8 cellular contexts compared by ENCODE assay signal in genomic region chr10:80460399-80461207, GRCh38. TPM values are rescaled to one million over a fixed set of nuclear protein-coding genes. Genes with fewer than 3 reads are reported as not detected.
A peak's percentile ranks its signal among the peaks of the same experiment; 100 is the strongest.
DNase-seq lines count a peak whose midpoint lies in the region; ATAC-seq and TF ChIP-seq lines count a peak whose summit lies in the region.

No MANE protein-coding gene starts in this region.

- peak overlapping the region; percentile 87 for H3K4me3 ChIP-seq in lower lobe of right lung
- H3K4me3 ChIP-seq in transverse colon = peak overlapping the region in 1 of 4 donors; percentile 13

- peaks cover 16% of the 10 kb centered on the region for H3K36me3 ChIP-seq in lower lobe of right lung
- H3K36me3 ChIP-seq in transverse colon = no peaks in the 10 kb centered on the region

- TF ChIP-seq CTCF in lower lobe of right lung (IDR thresholded peaks at IDR 0.05) (no peak), transverse colon (IDR thresholded peaks at IDR 0.05) (no peak)

- TF ChIP-seq EP300 in transverse colon (IDR thresholded peaks at IDR 0.05; ENCODE audit: low read depth) = no peak

- H3K27ac ChIP-seq in cingulate gyrus (ENCODE audit: low read depth, low read length) = peak overlapping the region; percentile 79
- peak overlapping the region; percentile 81 for H3K27ac ChIP-seq in lower lobe of right lung
- H3K27ac ChIP-seq in transverse colon = peak overlapping the region; percentile 84 to 100 (median 85)

- in situ Hi-C loops in transverse colon (cut with MboI; ENCODE audit: low pct_ligation_motif_present in 1 of 4, low pct_unique_long_range_greater_than_20kb in 1 of 4, low sequenced_read_pairs in 3 of 4) (no loop called here), ACHN (cut with HindIII; ENCODE audit: low pct_ligation_motif_present, low pct_unique_long_range_greater_than_20kb, low sequenced_read_pairs) (no loop called here)

- H3K4me1 ChIP-seq in lower lobe of right lung = peaks cover 100% of the 10 kb centered on the region
- H3K4me1 ChIP-seq in transverse colon = peaks cover 80 to 100% (median 97%) of the 10 kb centered on the region in 4 donors

- TF ChIP-seq POLR2A in transverse colon (IDR thresholded peaks at IDR 0.05) = peak; percentile 60

- intact Hi-C loops in lower lobe of right lung (cut with DNase I) (no loop called here), transverse colon (cut with DNase I; ENCODE audit: low total_unique reads) (no loop called here)

- ATAC-seq in lower lobe of right lung = peak; percentile 83 to 88

- peak; percentile 64 for DNase-seq in DMS 273 (lab: John Stamatoyannopoulos, UW; ENCODE audit: unreplicated experiment)
- no peak for DNase-seq in DMS 273 treated with DMSO at 0.1 percent for 48 hours (lab: John Stamatoyannopoulos, UW)
- peak; percentile 64 for DNase-seq in NCI-H345 treated with DMSO at 0.1 percent for 48 hours (lab: John Stamatoyannopoulos, UW; ENCODE audit: unreplicated experiment)
- DNase-seq in lower lobe of right lung = peak; percentile 82
- peak; percentile 87 for DNase-seq in transverse colon
- DNase-seq in ACHN = no peak
- no peak for DNase-seq in stimulated activated CD4-positive, alpha-beta T cell treated with anti-CD3 and anti-CD28 coated beads, Interleukin-2, amount 100 ng/mL, for 24 hours

- 20 to 41% methylated on average over 1 to 6 of the region's 6 CpGs for WGBS in transverse colon (ENCODE audit: low coverage in 1 of 2), 2 donors

- H3K27me3 ChIP-seq in lower lobe of right lung (ENCODE audit: low read depth) (no peaks in the 10 kb centered on the region), transverse colon (no peaks in the 10 kb centered on the region)

- H3K9me3 ChIP-seq in lower lobe of right lung = no peaks in the 10 kb centered on the region
- no peaks in the 10 kb centered on the region for H3K9me3 ChIP-seq in transverse colon

RNA-seq across cellular contexts. Expression of gene TSPAN14, which starts 6.5 kb away (rescaled TPM):
- total RNA-seq in lower lobe of right lung (169 TPM), transverse colon (10 to 100 TPM; 18.9 to 72.9 (median 55.8) TPM)

RNA-seq across cellular contexts. Expression of gene PRXL2A, which starts 52.3 kb away (rescaled TPM):
- total RNA-seq in lower lobe of right lung = 33.3 TPM
- total RNA-seq in transverse colon = 10 to 100 TPM; 21.7 to 64.6 (median 38.7) TPM

Comparison
In these comparisons a context has a peak if more than half of its experiments do, and no peak if none do; other contexts are left out.
1. DNase-seq: peak in DMS 273 (single experiment), NCI-H345 treated with DMSO at 0.1 percent for 48 hours (single experiment), lower lobe of right lung (single experiment) and transverse colon (single experiment); none in DMS 273 treated with DMSO at 0.1 percent for 48 hours (single experiment), ACHN (single experiment) and stimulated activated CD4-positive, alpha-beta T cell treated with anti-CD3 and anti-CD28 coated beads, Interleukin-2, amount 100 ng/mL, for 24 hours (0 of 2).
2. Peak in every context shown above with its lines, with median percentiles within 50 percentile points of each other: H3K27ac ChIP-seq.